Comparison of ENCODE assay signal across 21 cellular contexts in genomic region chr7:43295429-43295828, GRCh38.
DNase-seq lines count a peak whose midpoint lies in the region; ATAC-seq and TF ChIP-seq lines count a peak whose summit lies in the region.
"Had no signal": no experiment of that assay in that cellular context is flagged by ENCODE, and none has a peak within 500 bp of the region (broad histone marks: within the 10 kb centered on the region; RNA-seq: fewer than 3 reads in every experiment).

No MANE protein-coding gene starts in this region.

- peaks cover 36% of the 10 kb centered on the region for H3K4me1 Mint-ChIP-seq in GM23338
- peaks cover 36% of the 10 kb centered on the region for H3K4me1 Mint-ChIP-seq in nephron

- H3K9me2 ChIP-seq in GM23338 (ENCODE audit: insufficient read depth): no peaks in the 10 kb centered on the region

- no peaks in the 10 kb centered on the region for H4K20me1 ChIP-seq in GM23338 (replicated peaks; ENCODE audit: insufficient read depth)

- H2AFZ ChIP-seq in GM23338: no peak overlapping the region

- H3K4me3 Mint-ChIP-seq in GM23338: no peak overlapping the region
- H3K4me3 Mint-ChIP-seq in nephron: no peak overlapping the region
- H3K4me3 Mint-ChIP-seq: HFFc6 had no signal

- H3K4me2 ChIP-seq in GM23338: peak overlapping the region; percentile 61

- H3F3A ChIP-seq in GM23338 (replicated peaks; ENCODE audit: low read depth): peaks cover 9% of the 10 kb centered on the region

- H3K27ac Mint-ChIP-seq in GM23338 (no peak overlapping the region; the same call in none of the 2 replicates), nephron (peak overlapping the region; percentile 9 to 64 (median 37))
- H3K27ac Mint-ChIP-seq: HFFc6 had no signal

- peaks cover 45% of the 10 kb centered on the region for H3K4me1 ChIP-seq in GM23338 (ENCODE audit: insufficient read depth)

- H3K9me3 Mint-ChIP-seq in GM23338 (peaks cover 31% of the 10 kb centered on the region), nephron (peaks cover 6% of the 10 kb centered on the region)

- no peaks in the 10 kb centered on the region for H3K27me3 ChIP-seq in GM23338 (ENCODE audit: insufficient read depth)
- H3K27me3 ChIP-seq: SJSA1 had no signal

- H3K27me3 Mint-ChIP-seq in GM23338 (ENCODE audit: insufficient read depth, low read depth, poor library complexity): peaks cover 9% of the 10 kb centered on the region
- peaks cover 10% of the 10 kb centered on the region for H3K27me3 Mint-ChIP-seq in nephron (ENCODE audit: low read depth)

- no peaks in the 10 kb centered on the region for H3K79me2 ChIP-seq in GM23338 (replicated peaks; ENCODE audit: insufficient read depth)

- H3K4me3 ChIP-seq in GM23338: no peak overlapping the region; the same call in 1 of the 2 replicates
- H3K4me3 ChIP-seq: HAP-1, SJSA1 had no signal

- H3K36me3 ChIP-seq in GM23338 (ENCODE audit: insufficient read depth): 0 out of 2 replicates have a peak, but pooled peaks cover 8% of the 10 kb centered on the region
- H3K36me3 ChIP-seq: HAP-1 had no signal

- peak overlapping the region; percentile 78 for H3K27ac ChIP-seq in GM23338 (ENCODE audit: low read depth)
- H3K27ac ChIP-seq: SJSA1 had no signal

- DNase-seq in GM23338 (ENCODE audit: low spot score) (peak; percentile 55), ecto neural progenitor cell (ENCODE audit: low spot score) (peak; percentile 47), iPS-NIHi11 (ENCODE audit: low spot score) (peak; percentile 38), T1000 (lab: John Stamatoyannopoulos, UW) (no peak)
- DNase-seq: DMS53, GF-D8, HFFc6, NCI-H1092, NCI-H1417 treated with DMSO at 0.1 percent for 48 hours, NCI-H1694 treated with DMSO at 0.1 percent for 48 hours, NCI-H2081, NCI-H2227 treated with DMSO at 0.1 percent for 48 hours, NCI-H510A, NCI-H69, Right ventricle myocardium superior, RPMI8226 had no signal

- no peak for TF ChIP-seq CTCF in GM23338 (conservative IDR thresholded peaks at IDR 0.05; ENCODE audit: low read depth in 2 of 2)
- no peak for TF ChIP-seq CTCF in nephron (IDR thresholded peaks at IDR 0.05; ENCODE audit: unreplicated experiment in 3 of 3)

- ATAC-seq in GM23338 (peak; percentile 62), GM21619 (IDR thresholded peaks at IDR 0.05; ENCODE audit: unreplicated experiment) (no peak), HG02840 (IDR thresholded peaks at IDR 0.05; ENCODE audit: low FRiP score, unreplicated experiment) (no peak)

- H3K36me3 Mint-ChIP-seq in GM23338 (ENCODE audit: low read depth) (peaks cover 30% of the 10 kb centered on the region), nephron (ENCODE audit: low read depth) (no peaks in the 10 kb centered on the region)

TF ChIP-seq in GM23338, 12 proteins besides CTCF, POLR2A, EP300 and RAD21:
- no peak for TF ChIP-seq EZH2phosphoT487 (IDR thresholded peaks at IDR 0.05; ENCODE audit: unreplicated experiment)
- TF ChIP-seq CREB1 (CRISPR knock-in tag; IDR thresholded peaks at IDR 0.05; ENCODE audit: low read depth): no peak
- TF ChIP-seq REST (IDR thresholded peaks at IDR 0.05; ENCODE audit: unreplicated experiment): no peak
- TF ChIP-seq EZH2 (IDR thresholded peaks at IDR 0.05; ENCODE audit: low read depth, unreplicated experiment): no peak
- TF ChIP-seq NANOG (IDR thresholded peaks at IDR 0.05; ENCODE audit: borderline replicate concordance): no peak
- 0 out of 2 replicates have a peak, but pooled peaks have one; percentile 2 for TF ChIP-seq ZNF462 (CRISPR knock-in tag; IDR thresholded peaks at IDR 0.05)
- TF ChIP-seq ZNF114 (CRISPR knock-in tag; IDR thresholded peaks at IDR 0.05): no peak
- no peak for TF ChIP-seq POLR2AphosphoS5 (IDR thresholded peaks at IDR 0.05; ENCODE audit: low read depth)
